Comparison of ENCODE assay signal across 8 cellular contexts in genomic region chr17:74840989-74841666, GRCh38. TPM values are rescaled to one million over a fixed set of nuclear protein-coding genes. Genes with fewer than 3 reads are reported as not detected.
DNase-seq lines count a peak whose midpoint lies in the region; ATAC-seq and TF ChIP-seq lines count a peak whose summit lies in the region.

No MANE protein-coding gene starts in this region.

- H3K27ac ChIP-seq in breast epithelium (peak overlapping the region; percentile 52 to 69), coronary artery (peak overlapping the region in 1 of 2 donors; percentile 70)

- no peak overlapping the region for H3K27ac Mint-ChIP-seq in MCF 10A (ENCODE audit: low read depth, unreplicated experiment)

- H3K9me3 ChIP-seq in breast epithelium: no peaks in the 10 kb centered on the region

- DNase-seq in breast epithelium (ENCODE audit: low spot score in 2 of 2) (peak in 1 of 2 donors; percentile 39), MCF 10A (ENCODE audit: unreplicated experiment) (no peak), epidermal melanocyte (ENCODE audit: insufficient read length, low spot score) (peak; percentile 83), middle frontal gyrus (ENCODE audit: extremely low spot score, low spot score) (peak; percentile 11), NCI-H2171 treated with DMSO at 0.1 percent for 48 hours (lab: John Stamatoyannopoulos, UW) (no peak), coronary artery (ENCODE audit: low spot score) (no peak), posterior vena cava (ENCODE audit: low spot score) (no peak)

- H3K9me3 Mint-ChIP-seq in MCF 10A (ENCODE audit: unreplicated experiment): no peaks in the 10 kb centered on the region

- BruUV-seq in MCF 10A (replicated peaks; lab: Mats Ljungman, UMichigan): no TSS peak

- H3K27me3 Mint-ChIP-seq in MCF 10A (ENCODE audit: insufficient read depth, unreplicated experiment): no peaks in the 10 kb centered on the region

- intact Hi-C loops in breast epithelium (cut with DNase I; ENCODE audit: low total_unique reads): no loop called here
- intact Hi-C loops in MCF 10A (cut with micrococcal nuclease): no loop called here
- intact Hi-C loops in posterior vena cava (cut with DNase I): no loop called here

- POLR2A ChIA-PET in MCF 10A (lab: Yijun Ruan, JAX): no interaction called here

- H3K36me3 Mint-ChIP-seq in MCF 10A (ENCODE audit: insufficient read depth, unreplicated experiment): peaks cover 7% of the 10 kb centered on the region

- H3K4me3 ChIP-seq in breast epithelium: no peak overlapping the region
- H3K4me3 ChIP-seq in coronary artery: no peak overlapping the region

- H3K4me3 Mint-ChIP-seq in MCF 10A (ENCODE audit: unreplicated experiment): no peak overlapping the region

- H3K4me1 ChIP-seq in breast epithelium: peaks cover 4 to 12% of the 10 kb centered on the region in 2 donors

- peaks cover 0 to 4% of the 10 kb centered on the region in 2 donors for H3K27me3 ChIP-seq in breast epithelium

- no peaks in the 10 kb centered on the region for H3K36me3 ChIP-seq in breast epithelium

- CTCF ChIA-PET in MCF 10A (lab: Yijun Ruan, JAX): interaction anchor here (0.6 to 1.7 kb wide), 3 partner anchors 21 to 275 kb away, joined by 3 to 5 read pairs (median 3); no protein-coding TSS in a partner anchor

- TF ChIP-seq CTCF in breast epithelium (IDR thresholded peaks at IDR 0.05): no peak
- no peak for TF ChIP-seq CTCF in MCF 10A (IDR thresholded peaks at IDR 0.05; ENCODE audit: unreplicated experiment)
- TF ChIP-seq CTCF in coronary artery (IDR thresholded peaks at IDR 0.05): no peak

- TF ChIP-seq POLR2A in breast epithelium (IDR thresholded peaks at IDR 0.05): no peak

- no peak for ATAC-seq in HG02571 (IDR thresholded peaks at IDR 0.05; ENCODE audit: unreplicated experiment)

- peaks cover 8% of the 10 kb centered on the region for H3K4me1 Mint-ChIP-seq in MCF 10A (ENCODE audit: insufficient read depth, unreplicated experiment)

RNA-seq across cellular contexts. Expression of gene GRIN2C, which starts 18.6 kb away (rescaled TPM):
- total RNA-seq in breast epithelium: under 1 TPM in 1 of 3 donors, not detected in 2; 0.48 TPM
- total RNA-seq in MCF 10A (2022): 0.12 and 0.28 TPM in 2 replicates
- under 1 TPM; 0.38 to 0.65 TPM for total RNA-seq in posterior vena cava

RNA-seq across cellular contexts. Expression of gene FDXR, which starts 31.7 kb away (rescaled TPM):
- total RNA-seq in breast epithelium (1 to 10 TPM; 7.3 to 9.3 (median 8.8) TPM), MCF 10A (2022) (25.0 and 29.7 TPM in 2 replicates), posterior vena cava (1 to 10 TPM; 3.3 to 6.2 TPM)

RNA-seq across cellular contexts. Expression of gene FADS6, which starts 52.3 kb away (rescaled TPM):
- total RNA-seq in breast epithelium (under 1 TPM in 2 of 3 donors, not detected in 1; 0.33 to 0.80 TPM), MCF 10A (2022) (not detected in 2 replicates), posterior vena cava (not detected)

Comparison
In these comparisons a context has a peak if more than half of its experiments do, and no peak if none do; other contexts are left out.
1. DNase-seq: peak in epidermal melanocyte (single experiment) and middle frontal gyrus (single experiment); none in MCF 10A (single experiment), NCI-H2171 treated with DMSO at 0.1 percent for 48 hours (single experiment), coronary artery (single experiment) and posterior vena cava (single experiment).